ENCODE assay signal across 23 cellular contexts in the genomic region with DNA sequence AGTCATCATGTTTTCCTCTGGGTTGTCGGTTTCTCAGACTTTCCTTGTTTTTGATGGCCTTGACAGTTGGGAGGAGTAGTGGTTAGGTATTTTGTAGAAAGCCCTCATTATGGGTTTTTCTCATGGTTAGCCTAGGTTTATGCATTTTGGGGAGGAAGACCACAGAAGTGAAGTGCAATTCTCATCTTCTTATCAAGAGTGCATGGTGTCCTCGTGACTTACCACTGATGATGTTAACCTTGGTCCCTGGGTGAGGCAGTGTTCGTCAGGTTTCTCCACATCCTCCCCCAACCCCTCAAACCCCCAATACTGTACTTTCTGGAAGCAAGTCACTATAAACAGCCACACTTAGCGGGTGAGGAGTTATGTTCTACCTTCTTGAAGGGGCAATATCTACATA. TPM values are rescaled to one million over a fixed set of nuclear protein-coding genes. Genes with fewer than 3 reads are reported as not detected.
DNase-seq lines count a peak whose midpoint lies in the region; ATAC-seq and TF ChIP-seq lines count a peak whose summit lies in the region.
"Had no signal": no experiment of that assay in that cellular context is flagged by ENCODE, and none has a peak within 500 bp of the region (broad histone marks: within the 10 kb centered on the region; RNA-seq: fewer than 3 reads in every experiment).

No MANE protein-coding gene starts in this region.

- TF ChIP-seq CTCF in mesothelial cell of epicardium (IDR thresholded peaks at IDR 0.05; ENCODE audit: unreplicated experiment), result no peak

- peaks cover 23% of the 10 kb centered on the region for H3K36me3 Mint-ChIP-seq in activated CD8-positive, alpha-beta memory T cell treated with anti-CD3 and anti-CD28 coated beads, Interleukin-2, amount 10 ng/mL, durations not matched to agents 7 days and 5 days
- H3K36me3 Mint-ChIP-seq in activated T-helper 1 cell treated with anti-CD3 and anti-CD28 coated beads, Interleukin-12 subunit alpha, Interleukin-12 subunit beta, Interleukin-2, Interleukin-4 antibody, amounts not matched to agents 30 ng/mL and 10 ng/mL and 1 ng/mL, durations not matched to agents 14 hours and 24 hours and 36 hours (ENCODE audit: low read depth), result peaks cover 21% of the 10 kb centered on the region
- H3K36me3 Mint-ChIP-seq in mesothelial cell of epicardium, result peaks cover 23% of the 10 kb centered on the region

- H3K27ac Mint-ChIP-seq in activated CD8-positive, alpha-beta memory T cell treated with anti-CD3 and anti-CD28 coated beads, Interleukin-2, amount 10 ng/mL, durations not matched to agents 7 days and 5 days, result peak overlapping the region; percentile 76
- H3K27ac Mint-ChIP-seq in activated T-helper 1 cell treated with anti-CD3 and anti-CD28 coated beads, Interleukin-12 subunit alpha, Interleukin-12 subunit beta, Interleukin-2, Interleukin-4 antibody, amounts not matched to agents 30 ng/mL and 10 ng/mL and 1 ng/mL, durations not matched to agents 14 hours and 24 hours and 36 hours, result peak overlapping the region; percentile 18
- peak overlapping the region; percentile 54 for H3K27ac Mint-ChIP-seq in mesothelial cell of epicardium
- peak overlapping the region in 1 of 2 donors; percentile 28 for H3K27ac Mint-ChIP-seq in stimulated activated naive CD8-positive, alpha-beta T cell treated with anti-CD3 and anti-CD28 coated beads, Interleukin-15, amount 100 ng/mL, for 72 hours
- H3K27ac Mint-ChIP-seq: B cell, endodermal cell, HFFc6 had no signal

- intact Hi-C loops in activated T-helper 1 cell treated with anti-CD3 and anti-CD28 coated beads, Interleukin-12 subunit alpha, Interleukin-12 subunit beta, Interleukin-2, Interleukin-4 antibody, amounts not matched to agents 30 ng/mL and 10 ng/mL and 1 ng/mL, durations not matched to agents 14 hours and 24 hours and 36 hours (cut with micrococcal nuclease), result loop anchor here (5.0 kb wide), 1 partner anchor 40 kb away; a partner anchor contains a TSS

- no peaks in the 10 kb centered on the region for H3K9me3 Mint-ChIP-seq in activated CD8-positive, alpha-beta memory T cell treated with anti-CD3 and anti-CD28 coated beads, Interleukin-2, amount 10 ng/mL, durations not matched to agents 7 days and 5 days (ENCODE audit: low read depth)
- no peaks in the 10 kb centered on the region for H3K9me3 Mint-ChIP-seq in activated T-helper 1 cell treated with anti-CD3 and anti-CD28 coated beads, Interleukin-12 subunit alpha, Interleukin-12 subunit beta, Interleukin-2, Interleukin-4 antibody, amounts not matched to agents 30 ng/mL and 10 ng/mL and 1 ng/mL, durations not matched to agents 14 hours and 24 hours and 36 hours
- H3K9me3 Mint-ChIP-seq in mesothelial cell of epicardium, result no peaks in the 10 kb centered on the region
- H3K9me3 Mint-ChIP-seq in stimulated activated naive CD8-positive, alpha-beta T cell treated with anti-CD3 and anti-CD28 coated beads, Interleukin-15, amount 100 ng/mL, for 72 hours, result no peaks in the 10 kb centered on the region
- H3K9me3 Mint-ChIP-seq: endodermal cell, HFFc6 had no signal

- peak overlapping the region; percentile 24 for H3K4me3 Mint-ChIP-seq in activated CD8-positive, alpha-beta memory T cell treated with anti-CD3 and anti-CD28 coated beads, Interleukin-2, amount 10 ng/mL, durations not matched to agents 7 days and 5 days
- no peak overlapping the region for H3K4me3 Mint-ChIP-seq in activated T-helper 1 cell treated with anti-CD3 and anti-CD28 coated beads, Interleukin-12 subunit alpha, Interleukin-12 subunit beta, Interleukin-2, Interleukin-4 antibody, amounts not matched to agents 30 ng/mL and 10 ng/mL and 1 ng/mL, durations not matched to agents 14 hours and 24 hours and 36 hours
- no peak overlapping the region for H3K4me3 Mint-ChIP-seq in mesothelial cell of epicardium
- peak overlapping the region; percentile 36 to 47 for H3K4me3 Mint-ChIP-seq in stimulated activated naive CD8-positive, alpha-beta T cell treated with anti-CD3 and anti-CD28 coated beads, Interleukin-15, amount 100 ng/mL, for 72 hours
- H3K4me3 Mint-ChIP-seq: B cell, endodermal cell, HFFc6 had no signal

- no peaks in the 10 kb centered on the region for H3K27me3 Mint-ChIP-seq in activated CD8-positive, alpha-beta memory T cell treated with anti-CD3 and anti-CD28 coated beads, Interleukin-2, amount 10 ng/mL, durations not matched to agents 7 days and 5 days
- no peaks in the 10 kb centered on the region for H3K27me3 Mint-ChIP-seq in activated T-helper 1 cell treated with anti-CD3 and anti-CD28 coated beads, Interleukin-12 subunit alpha, Interleukin-12 subunit beta, Interleukin-2, Interleukin-4 antibody, amounts not matched to agents 30 ng/mL and 10 ng/mL and 1 ng/mL, durations not matched to agents 14 hours and 24 hours and 36 hours (ENCODE audit: insufficient read depth)
- H3K27me3 Mint-ChIP-seq in mesothelial cell of epicardium (ENCODE audit: low read depth), result no peaks in the 10 kb centered on the region
- no peaks in the 10 kb centered on the region for H3K27me3 Mint-ChIP-seq in stimulated activated naive CD8-positive, alpha-beta T cell treated with anti-CD3 and anti-CD28 coated beads, Interleukin-15, amount 100 ng/mL, for 72 hours
- H3K27me3 Mint-ChIP-seq: B cell had no signal

- CTCF ChIA-PET in activated CD8-positive, alpha-beta memory T cell treated with anti-CD3 and anti-CD28 coated beads, Interleukin-2, amount 10 ng/mL, durations not matched to agents 7 days and 5 days (lab: Charles Lee), result no interaction called here

- ATAC-seq in activated CD8-positive, alpha-beta memory T cell treated with anti-CD3 and anti-CD28 coated beads, Interleukin-2, amount 10 ng/mL, durations not matched to agents 7 days and 5 days, result peak; percentile 84
- ATAC-seq in stimulated activated naive CD8-positive, alpha-beta T cell treated with anti-CD3 and anti-CD28 coated beads, Interleukin-15, amount 100 ng/mL, for 72 hours, result peak; percentile 97
- ATAC-seq in HG03108 (IDR thresholded peaks at IDR 0.05; ENCODE audit: unreplicated experiment) (no peak), HG02852 (IDR thresholded peaks at IDR 0.05; ENCODE audit: unreplicated experiment) (no peak)
- no peak for ATAC-seq in activated CD4-positive, CD25-positive, alpha-beta regulatory T cell treated with anti-CD3 and anti-CD28 coated beads, Interleukin-2, amount 50 U/mL, for 24 hours
- ATAC-seq: gastrocnemius medialis, Panc1 had no signal

- H3K4me1 Mint-ChIP-seq in activated CD8-positive, alpha-beta memory T cell treated with anti-CD3 and anti-CD28 coated beads, Interleukin-2, amount 10 ng/mL, durations not matched to agents 7 days and 5 days, result peaks cover 44% of the 10 kb centered on the region
- peaks cover 29% of the 10 kb centered on the region for H3K4me1 Mint-ChIP-seq in activated T-helper 1 cell treated with anti-CD3 and anti-CD28 coated beads, Interleukin-12 subunit alpha, Interleukin-12 subunit beta, Interleukin-2, Interleukin-4 antibody, amounts not matched to agents 30 ng/mL and 10 ng/mL and 1 ng/mL, durations not matched to agents 14 hours and 24 hours and 36 hours (ENCODE audit: low read depth)
- H3K4me1 Mint-ChIP-seq in mesothelial cell of epicardium, result peaks cover 3% of the 10 kb centered on the region
- peaks cover 49% of the 10 kb centered on the region for H3K4me1 Mint-ChIP-seq in stimulated activated naive CD8-positive, alpha-beta T cell treated with anti-CD3 and anti-CD28 coated beads, Interleukin-15, amount 100 ng/mL, for 72 hours
- H3K4me1 Mint-ChIP-seq: endodermal cell had no signal

- peak; percentile 77 for DNase-seq in activated CD8-positive, alpha-beta memory T cell treated with anti-CD3 and anti-CD28 coated beads, Interleukin-2, amount 10 ng/mL, durations not matched to agents 7 days and 5 days
- no peak for DNase-seq in activated CD8-positive, alpha-beta memory T cell treated with anti-CD3 and anti-CD28 coated beads, Interleukin-2, amount 50 U/mL, for 4 hours
- no peak for DNase-seq in activated T-helper 1 cell treated with anti-CD3 and anti-CD28 coated beads, Interleukin-12 subunit alpha, Interleukin-12 subunit beta, Interleukin-2, Interleukin-4 antibody, amounts not matched to agents 30 ng/mL and 10 ng/mL and 1 ng/mL, durations not matched to agents 14 hours and 24 hours and 36 hours (ENCODE audit: low spot score)
- DNase-seq in mesothelial cell of epicardium (ENCODE audit: low spot score in 2 of 2, unreplicated experiment in 2 of 2), result no peak
- DNase-seq in stimulated activated naive CD8-positive, alpha-beta T cell treated with anti-CD3 and anti-CD28 coated beads, Interleukin-15, amount 100 ng/mL, for 72 hours, result peak in 1 of 2 donors; percentile 63
- DNase-seq: activated CD4-positive, alpha-beta T cell treated with anti-CD3 and anti-CD28 coated beads for 1 hour; cortex of kidney; endodermal cell; gastrocnemius medialis; GDM1; HFFc6; midbrain; NCI-H146; NCI-H510A treated with DMSO at 0.1 percent for 48 hours; SIG-M5; stimulated activated CD4-positive, alpha-beta T cell treated with anti-CD3 and anti-CD28 coated beads, Interleukin-4, amount 100 ng/mL, for 24 hours; T-helper 1 cell; trophoblast cell had no signal

RNA-seq across cellular contexts. Expression of a gene that starts 42.3 kb away (rescaled TPM):
- 100 to 1,000 TPM in 1 of 2 experiments, 10 to 100 TPM in 1; 89.3 to 101 TPM for total RNA-seq in activated CD8-positive, alpha-beta memory T cell treated with anti-CD3 and anti-CD28 coated beads, Interleukin-2, amount 10 ng/mL, durations not matched to agents 7 days and 5 days
- total RNA-seq in activated T-helper 1 cell treated with anti-CD3 and anti-CD28 coated beads, Interleukin-12 subunit alpha, Interleukin-12 subunit beta, Interleukin-2, Interleukin-4 antibody, amounts not matched to agents 30 ng/mL and 10 ng/mL and 1 ng/mL, durations not matched to agents 14 hours and 24 hours and 36 hours, result 76.6 and 78.4 TPM in 2 replicates
- total RNA-seq in mesothelial cell of epicardium, result 170 to 182 TPM (median 172 TPM) in 3 replicates

Comparison
In these comparisons a context has a peak if more than half of its experiments do, and no peak if none do; other contexts are left out.
1. ATAC-seq: peak in activated CD8-positive, alpha-beta memory T cell treated with anti-CD3 and anti-CD28 coated beads, Interleukin-2, amount 10 ng/mL, durations not matched to agents 7 days and 5 days (single experiment) and stimulated activated naive CD8-positive, alpha-beta T cell treated with anti-CD3 and anti-CD28 coated beads, Interleukin-15, amount 100 ng/mL, for 72 hours (single experiment); none in HG03108 (single experiment), activated CD4-positive, CD25-positive, alpha-beta regulatory T cell treated with anti-CD3 and anti-CD28 coated beads, Interleukin-2, amount 50 U/mL, for 24 hours (0 of 2) and HG02852 (single experiment).
2. H3K4me3 Mint-ChIP-seq: peak in activated CD8-positive, alpha-beta memory T cell treated with anti-CD3 and anti-CD28 coated beads, Interleukin-2, amount 10 ng/mL, durations not matched to agents 7 days and 5 days (single experiment) and stimulated activated naive CD8-positive, alpha-beta T cell treated with anti-CD3 and anti-CD28 coated beads, Interleukin-15, amount 100 ng/mL, for 72 hours (2 of 2); none in activated T-helper 1 cell treated with anti-CD3 and anti-CD28 coated beads, Interleukin-12 subunit alpha, Interleukin-12 subunit beta, Interleukin-2, Interleukin-4 antibody, amounts not matched to agents 30 ng/mL and 10 ng/mL and 1 ng/mL, durations not matched to agents 14 hours and 24 hours and 36 hours (single experiment) and mesothelial cell of epicardium (single experiment).